Comparison of ENCODE assay signal across 22 cellular contexts in the genomic region with DNA sequence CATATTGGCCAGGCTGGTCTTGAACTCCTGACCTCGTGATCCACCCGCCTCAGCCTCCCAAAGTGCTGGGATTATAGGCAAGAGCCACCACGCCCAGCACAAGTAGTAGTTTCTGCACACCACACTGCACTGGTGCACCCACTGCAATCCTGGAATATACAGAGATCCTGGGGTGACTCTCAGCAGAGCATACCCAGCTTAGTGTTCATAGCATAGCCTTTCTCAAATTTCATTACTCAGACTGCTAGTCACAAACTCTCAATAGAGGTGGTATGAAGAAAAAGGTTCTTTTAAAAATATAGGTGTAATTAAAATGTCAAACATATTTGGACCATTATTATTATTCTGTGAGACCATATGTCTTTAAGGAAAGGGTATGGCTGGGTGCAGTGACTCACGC. TPM values are rescaled to one million over a fixed set of nuclear protein-coding genes. Genes with fewer than 3 reads are reported as not detected.
DNase-seq lines count a peak whose midpoint lies in the region; ATAC-seq and TF ChIP-seq lines count a peak whose summit lies in the region.
"Had no signal": no experiment of that assay in that cellular context is flagged by ENCODE, and none has a peak within 500 bp of the region (broad histone marks: within the 10 kb centered on the region; RNA-seq: fewer than 3 reads in every experiment).

No MANE protein-coding gene starts in this region.

- intact Hi-C loops in PC-3 (cut with micrococcal nuclease), result no loop called here

- no peak overlapping the region for H3K4me3 ChIP-seq in SK-N-SH (ENCODE audit: low read depth in 2 of 2, low read length in 1 of 2)
- H3K4me3 ChIP-seq in PC-3 (ENCODE audit: low read length), result no peak overlapping the region
- no peak overlapping the region for H3K4me3 ChIP-seq in epithelial cell of esophagus (ENCODE audit: low read length)
- H3K4me3 ChIP-seq in H7 (ENCODE audit: insufficient read depth, low read depth, low read length), result no peak overlapping the region

- no peaks in the 10 kb centered on the region for H3K9me3 Mint-ChIP-seq in naive thymus-derived CD8-positive, alpha-beta T cell
- H3K9me3 Mint-ChIP-seq: CD8-positive, alpha-beta T cell; IgD-negative memory B cell; T-cell had no signal

- H3K27ac ChIP-seq in SK-N-SH (ENCODE audit: low read depth in 2 of 2, low read length in 1 of 2) (no peak overlapping the region), PC-3 (ENCODE audit: low read length) (no peak overlapping the region)

- DNase-seq in SK-N-SH (no peak), PC-3 (peak; percentile 42), epithelial cell of esophagus (ENCODE audit: low read depth) (peak; percentile 47), DMS 273 (lab: John Stamatoyannopoulos, UW; ENCODE audit: unreplicated experiment) (no peak), H7 (no peak), NCI-H2171 (lab: John Stamatoyannopoulos, UW) (no peak)
- no peak for DNase-seq in naive thymus-derived CD8-positive, alpha-beta T cell
- DNase-seq: 8988T; AML-193; C1 segment of cervical spinal cord; CD8-positive, alpha-beta T cell; DMS153; GF-D8; MV-4-11; NCI-H1105 treated with DMSO at 0.1 percent for 48 hours; NCI-H2081; NCI-H2171 treated with DMSO at 0.1 percent for 48 hours; NCI-H524 treated with DMSO at 0.1 percent for 48 hours; SHP77 treated with DMSO at 0.1 percent for 48 hours; T-cell had no signal

- POLR2A ChIA-PET in SK-N-SH (lab: Yijun Ruan, JAX), result no interaction called here
- POLR2A ChIA-PET in PC-3 (lab: Charles Lee; ENCODE audit: unreplicated experiment), result no interaction called here
- POLR2A ChIA-PET in naive thymus-derived CD8-positive, alpha-beta T cell (lab: Charles Lee), result interaction anchor here (0.7 kb wide), 2 partner anchors 305 to 500 kb away, joined by 5 to 7 read pairs; no protein-coding TSS in a partner anchor

- H2AFZ ChIP-seq in SK-N-SH (ENCODE audit: low read depth) (no peak overlapping the region), PC-3 (ENCODE audit: low read length) (no peak overlapping the region)

- H3K36me3 Mint-ChIP-seq in naive thymus-derived CD8-positive, alpha-beta T cell, result no peaks in the 10 kb centered on the region
- H3K36me3 Mint-ChIP-seq: CD8-positive, alpha-beta T cell; T-cell had no signal

- no peak overlapping the region for H3K27ac Mint-ChIP-seq in naive thymus-derived CD8-positive, alpha-beta T cell
- H3K27ac Mint-ChIP-seq: CD8-positive, alpha-beta T cell; IgD-negative memory B cell; T-cell had no signal

- ATAC-seq in SK-N-SH treated with all-trans-retinoic acid at 6 μM for 48 hours, result peak; percentile 59; the same call in 2 of the 3 replicates
- ATAC-seq in PC-3, result peak; percentile 36
- no peak for ATAC-seq in naive thymus-derived CD8-positive, alpha-beta T cell
- ATAC-seq: CD8-positive, alpha-beta T cell; T-cell had no signal

- BruUV-seq in PC-3 (replicated peaks; lab: Mats Ljungman, UMichigan), result no TSS peak

- H3K36me3 ChIP-seq in SK-N-SH (replicated peaks in 1 of 2; ENCODE audit: control insufficient read depth in 1 of 2, insufficient read depth in 2 of 2, low read length in 1 of 2) (no peaks in the 10 kb centered on the region), PC-3 (ENCODE audit: low read depth, low read length) (no peaks in the 10 kb centered on the region), H7 (replicated peaks; ENCODE audit: control insufficient read depth, insufficient read depth, low read length) (no peaks in the 10 kb centered on the region)

- H3K4me1 ChIP-seq in SK-N-SH (ENCODE audit: control insufficient read depth in 1 of 2, insufficient read depth in 2 of 2, low read depth in 1 of 2, low read length in 1 of 2), result no peaks in the 10 kb centered on the region
- peaks cover 22% of the 10 kb centered on the region for H3K4me1 ChIP-seq in PC-3 (ENCODE audit: insufficient read depth, low read length)

- CTCF ChIA-PET in SK-N-SH (lab: Yijun Ruan, JAX) (interaction anchor here (2.5 kb wide), 1 partner anchor 141 kb away, joined by 11 read pairs; no protein-coding TSS in a partner anchor), PC-3 (lab: Charles Lee) (interaction anchor here (0.6 kb wide), 1 partner anchor 141 kb away, joined by 3 read pairs; no protein-coding TSS in a partner anchor)

- H3K27me3 Mint-ChIP-seq in naive thymus-derived CD8-positive, alpha-beta T cell, result peaks cover 0 to 3% (median 0%) of the 10 kb centered on the region in 5 donors

- H3K4me2 ChIP-seq in SK-N-SH, result no peak overlapping the region
- H3K4me2 ChIP-seq in PC-3 (ENCODE audit: low read length), result no peak overlapping the region

- peaks cover 16% of the 10 kb centered on the region for H3F3A ChIP-seq in SK-N-SH (replicated peaks; ENCODE audit: insufficient read depth)
- no peaks in the 10 kb centered on the region for H3F3A ChIP-seq in PC-3 (ENCODE audit: low read length, unreplicated experiment)

- TF ChIP-seq CTCF in SK-N-SH (IDR thresholded peaks at IDR 0.05) (no peak), PC-3 (conservative IDR thresholded peaks at IDR 0.05; ENCODE audit: low read depth, low read length) (no peak), epithelial cell of esophagus (IDR thresholded peaks at IDR 0.05; ENCODE audit: insufficient read depth, low read depth, low read length, missing control alignments) (no peak)

- WGBS in SK-N-SH (ENCODE audit: low lambda C conversion rate), result 86% methylated on average over 4 of the region's 4 CpGs

- H3K9me2 ChIP-seq in SK-N-SH (no peaks in the 10 kb centered on the region), PC-3 (replicated peaks; ENCODE audit: low read length) (no peaks in the 10 kb centered on the region)

- H3K4me1 Mint-ChIP-seq in naive thymus-derived CD8-positive, alpha-beta T cell, result peaks cover 0 to 2% (median 0%) of the 10 kb centered on the region in 4 donors
- H3K4me1 Mint-ChIP-seq: IgD-negative memory B cell had no signal

- H3K9me3 ChIP-seq in SK-N-SH, result no peaks in the 10 kb centered on the region
- H3K9me3 ChIP-seq in PC-3 (ENCODE audit: low read length), result no peaks in the 10 kb centered on the region

- no peak overlapping the region for H3K9ac ChIP-seq in SK-N-SH
- no peak overlapping the region for H3K9ac ChIP-seq in PC-3 (ENCODE audit: low read length)

- no peak for TF ChIP-seq EP300 in SK-N-SH (IDR thresholded peaks at IDR 0.05; ENCODE audit: borderline replicate concordance in 1 of 2, low read depth in 1 of 2, low read length in 1 of 2)

- TF ChIP-seq RAD21 in SK-N-SH (IDR thresholded peaks at IDR 0.05; ENCODE audit: low read length), result no peak

- H3K79me2 ChIP-seq in SK-N-SH (ENCODE audit: insufficient read depth) (no peaks in the 10 kb centered on the region), PC-3 (ENCODE audit: low read length) (no peaks in the 10 kb centered on the region)

- H3K4me3 Mint-ChIP-seq in naive thymus-derived CD8-positive, alpha-beta T cell, result no peak overlapping the region
- H3K4me3 Mint-ChIP-seq: CD8-positive, alpha-beta T cell; IgD-negative memory B cell; T-cell had no signal

- no peaks in the 10 kb centered on the region for H4K20me1 ChIP-seq in SK-N-SH (ENCODE audit: insufficient read depth)
- no peaks in the 10 kb centered on the region for H4K20me1 ChIP-seq in PC-3 (ENCODE audit: low read length)

- no peaks in the 10 kb centered on the region for H3K27me3 ChIP-seq in SK-N-SH (ENCODE audit: insufficient read depth)
- H3K27me3 ChIP-seq in PC-3 (ENCODE audit: low read length), result no peaks in the 10 kb centered on the region
- H3K27me3 ChIP-seq in H7 (ENCODE audit: control insufficient read depth, insufficient read depth, low read length), result peaks cover 2% of the 10 kb centered on the region; the same call in 1 of the 2 replicates

TF ChIP-seq in SK-N-SH treated with all-trans-retinoic acid at 6 μM for 48 hours, 23 proteins besides CTCF, POLR2A, EP300 and RAD21 (continues in another document):
- no peak for TF ChIP-seq ZC3H10 (CRISPR knock-in tag; IDR thresholded peaks at IDR 0.05)
- TF ChIP-seq, protein P1, sequence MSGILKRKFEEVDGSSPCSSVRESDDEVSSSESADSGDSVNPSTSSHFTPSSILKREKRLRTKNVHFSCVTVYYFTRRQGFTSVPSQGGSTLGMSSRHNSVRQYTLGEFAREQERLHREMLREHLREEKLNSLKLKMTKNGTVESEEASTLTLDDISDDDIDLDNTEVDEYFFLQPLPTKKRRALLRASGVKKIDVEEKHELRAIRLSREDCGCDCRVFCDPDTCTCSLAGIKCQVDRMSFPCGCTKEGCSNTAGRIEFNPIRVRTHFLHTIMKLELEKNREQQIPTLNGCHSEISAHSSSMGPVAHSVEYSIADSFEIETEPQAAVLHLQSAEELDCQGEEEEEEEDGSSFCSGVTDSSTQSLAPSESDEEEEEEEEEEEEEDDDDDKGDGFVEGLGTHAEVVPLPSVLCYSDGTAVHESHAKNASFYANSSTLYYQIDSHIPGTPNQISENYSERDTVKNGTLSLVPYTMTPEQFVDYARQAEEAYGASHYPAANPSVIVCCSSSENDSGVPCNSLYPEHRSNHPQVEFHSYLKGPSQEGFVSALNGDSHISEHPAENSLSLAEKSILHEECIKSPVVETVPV (CRISPR knock-in tag; IDR thresholded peaks at IDR 0.05), result no peak

TF ChIP-seq in SK-N-SH, 30 proteins besides CTCF, POLR2A, EP300 and RAD21 (continues in another document):
- TF ChIP-seq ELF1 (IDR thresholded peaks at IDR 0.05) (no peak), USF1 (IDR thresholded peaks at IDR 0.05; ENCODE audit: borderline replicate concordance, low read depth) (no peak), FOSL2 (IDR thresholded peaks at IDR 0.05; ENCODE audit: borderline replicate concordance, low read depth) (no peak), FOXJ3 (CRISPR knock-in tag; IDR thresholded peaks at IDR 0.05) (no peak), POLR2AphosphoS5 (IDR thresholded peaks at IDR 0.05; ENCODE audit: low read depth, low read length) (no peak)

RNA-seq across cellular contexts. Expression of gene ARHGAP10, which starts 6.2 kb away (rescaled TPM):
- polyA plus RNA-seq in SK-N-SH (2012; rRNA removed), result 12.0 and 15.1 TPM in 2 replicates
- 12.9 and 13.8 TPM in 2 replicates for polyA plus RNA-seq in SK-N-SH (2012; cell fraction: cytosol; rRNA removed)
- 20.6 and 21.3 TPM in 2 replicates for polyA plus RNA-seq in SK-N-SH (2012; cell fraction: nucleus; rRNA removed)
- 9.0 and 12.0 TPM in 2 replicates for total RNA-seq in PC-3 (2014; rRNA removed)
- total RNA-seq in H7 (2014; rRNA removed; shearing (Covaris generic)), result 9.7 and 12.4 TPM in 2 replicates
- total RNA-seq in naive thymus-derived CD8-positive, alpha-beta T cell, result 1 to 10 TPM; 6.4 TPM
- 10 to 100 TPM in 2 of 3 donors, 1 to 10 TPM in 1; 7.4 to 16.4 (median 12.5) TPM for polyA plus RNA-seq in naive thymus-derived CD8-positive, alpha-beta T cell

RNA-seq across cellular contexts. Expression of gene PRMT9, which starts 41.7 kb away (rescaled TPM):
- polyA plus RNA-seq in SK-N-SH (2012; rRNA removed), result 3.9 and 5.1 TPM in 2 replicates
- 4.9 and 5.1 TPM in 2 replicates for polyA plus RNA-seq in SK-N-SH (2012; cell fraction: cytosol; rRNA removed)
- polyA plus RNA-seq in SK-N-SH (2012; cell fraction: nucleus; rRNA removed), result 6.1 and 13.5 TPM in 2 replicates
- 4.6 and 6.5 TPM in 2 replicates for total RNA-seq in PC-3 (2014; rRNA removed)
- 11.7 and 12.7 TPM in 2 replicates for total RNA-seq in H7 (2014; rRNA removed; shearing (Covaris generic))
- total RNA-seq in naive thymus-derived CD8-positive, alpha-beta T cell, result 10 to 100 TPM; 10.6 to 13.3 TPM
- 1 to 10 TPM; 4.6 to 5.8 (median 5.4) TPM for polyA plus RNA-seq in naive thymus-derived CD8-positive, alpha-beta T cell

Comparison
In these comparisons a context has a peak if more than half of its experiments do, and no peak if none do; other contexts are left out.
1. ATAC-seq: peak in SK-N-SH treated with all-trans-retinoic acid at 6 μM for 48 hours (single experiment) and PC-3 (single experiment); none in naive thymus-derived CD8-positive, alpha-beta T cell (0 of 2).
2. DNase-seq: peak in PC-3 (single experiment) and epithelial cell of esophagus (single experiment); none in SK-N-SH (single experiment), DMS 273 (single experiment), H7 (single experiment), naive thymus-derived CD8-positive, alpha-beta T cell (0 of 10) and NCI-H2171 (single experiment).